ENCODE assay signal across 1 cellular context in genomic region chr17:82134101-82134500, GRCh38.
TF ChIP-seq lines count a peak whose summit lies in the region.

No MANE protein-coding gene starts in this region.

TF ChIP-seq in GM23338, 12 proteins besides CTCF, POLR2A, EP300 and RAD21 (continued from another document):
- TF ChIP-seq CREB1 (CRISPR knock-in tag; IDR thresholded peaks at IDR 0.05; ENCODE audit: low read depth) (no peak), POLR2AphosphoS5 (IDR thresholded peaks at IDR 0.05; ENCODE audit: low read depth) (no peak), JUNB (IDR thresholded peaks at IDR 0.05; ENCODE audit: unreplicated experiment) (no peak), EZH2 (IDR thresholded peaks at IDR 0.05; ENCODE audit: low read depth, unreplicated experiment) (no peak)
